14 cellular contexts compared by ENCODE assay signal in genomic region chr11:11958403-11958802, GRCh38.
"Had no signal": no experiment of that assay in that cellular context is flagged by ENCODE, and none has a peak within 500 bp of the region (broad histone marks: within the 10 kb centered on the region; RNA-seq: fewer than 3 reads in every experiment).

No MANE protein-coding gene starts in this region.

- H3K9me3 Mint-ChIP-seq: activated naive CD8-positive, alpha-beta T cell treated with anti-CD3 and anti-CD28 coated beads, Interleukin-2, amount 10 ng/mL, durations not matched to agents 7 days and 5 days had no signal

- ATAC-seq: body of pancreas; left cardiac atrium; naive thymus-derived CD4-positive, alpha-beta T cell; stimulated activated naive CD8-positive, alpha-beta T cell treated with anti-CD3 and anti-CD28 coated beads, Interleukin-15, Interleukin-2, amounts not matched to agents 100 U/mL and 50 U/mL, for 24 hours had no signal

- DNase-seq: activated CD4-positive, alpha-beta T cell treated with anti-CD3 and anti-CD28 coated beads, Interleukin-2, amount 50 U/mL, for 1 hour; activated naive CD8-positive, alpha-beta T cell treated with anti-CD3 and anti-CD28 coated beads, Interleukin-2, amount 10 ng/mL, durations not matched to agents 7 days and 5 days; activated T-cell treated with anti-CD3 and anti-CD28 coated beads for 4 hours; amygdala; body of pancreas; foreskin fibroblast; left cardiac atrium; mesenchymal stem cell; stimulated activated CD4-positive, alpha-beta T cell treated with anti-CD3 and anti-CD28 coated beads, Interleukin-1b, Interleukin-23, amount 100 ng/mL, for 48 hours; stimulated activated CD8-positive, alpha-beta memory T cell treated with anti-CD3 and anti-CD28 coated beads, Interleukin-4, amount 100 ng/mL, for 48 hours; stimulated activated naive CD8-positive, alpha-beta T cell treated with anti-CD3 and anti-CD28 coated beads, Interleukin-15, Interleukin-2, amounts not matched to agents 100 U/mL and 50 U/mL, for 24 hours; T-helper 1 cell; transverse colon had no signal

- H3K27ac Mint-ChIP-seq: activated naive CD8-positive, alpha-beta T cell treated with anti-CD3 and anti-CD28 coated beads, Interleukin-2, amount 10 ng/mL, durations not matched to agents 7 days and 5 days had no signal

- H3K4me3 Mint-ChIP-seq: activated naive CD8-positive, alpha-beta T cell treated with anti-CD3 and anti-CD28 coated beads, Interleukin-2, amount 10 ng/mL, durations not matched to agents 7 days and 5 days had no signal

- H3K27me3 Mint-ChIP-seq: activated naive CD8-positive, alpha-beta T cell treated with anti-CD3 and anti-CD28 coated beads, Interleukin-2, amount 10 ng/mL, durations not matched to agents 7 days and 5 days had no signal
